ENCODE assay signal across 1 cellular context in the genomic region with DNA sequence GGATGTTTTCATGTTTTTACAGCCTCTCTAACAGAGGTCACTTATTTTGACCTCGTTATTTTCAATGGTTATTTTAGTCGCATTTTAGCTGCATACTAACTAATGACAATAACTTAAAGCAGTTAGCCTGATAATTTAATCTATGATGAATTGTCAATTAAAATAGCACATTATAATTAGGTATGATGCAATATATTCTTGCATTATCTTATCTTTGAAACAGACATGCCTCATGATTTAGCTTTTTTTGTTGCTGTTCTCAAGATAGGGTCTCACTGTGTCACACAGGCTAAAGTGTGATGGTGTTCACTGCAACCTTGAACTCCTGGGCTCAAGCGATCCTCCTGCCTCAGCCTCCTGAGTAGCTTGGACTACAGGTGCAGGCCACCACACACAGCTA.
TF ChIP-seq lines count a peak whose summit lies in the region.

No MANE protein-coding gene starts in this region.

TF ChIP-seq in A549, 52 proteins besides CTCF, POLR2A, EP300 and RAD21:
- TF ChIP-seq, protein P1, sequence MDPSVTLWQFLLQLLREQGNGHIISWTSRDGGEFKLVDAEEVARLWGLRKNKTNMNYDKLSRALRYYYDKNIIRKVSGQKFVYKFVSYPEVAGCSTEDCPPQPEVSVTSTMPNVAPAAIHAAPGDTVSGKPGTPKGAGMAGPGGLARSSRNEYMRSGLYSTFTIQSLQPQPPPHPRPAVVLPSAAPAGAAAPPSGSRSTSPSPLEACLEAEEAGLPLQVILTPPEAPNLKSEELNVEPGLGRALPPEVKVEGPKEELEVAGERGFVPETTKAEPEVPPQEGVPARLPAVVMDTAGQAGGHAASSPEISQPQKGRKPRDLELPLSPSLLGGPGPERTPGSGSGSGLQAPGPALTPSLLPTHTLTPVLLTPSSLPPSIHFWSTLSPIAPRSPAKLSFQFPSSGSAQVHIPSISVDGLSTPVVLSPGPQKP (IDR thresholded peaks at IDR 0.05; ENCODE audit: low read depth, low read length), result no peak
- TF ChIP-seq, protein P2, sequence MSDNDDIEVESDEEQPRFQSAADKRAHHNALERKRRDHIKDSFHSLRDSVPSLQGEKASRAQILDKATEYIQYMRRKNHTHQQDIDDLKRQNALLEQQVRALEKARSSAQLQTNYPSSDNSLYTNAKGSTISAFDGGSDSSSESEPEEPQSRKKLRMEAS (IDR thresholded peaks at IDR 0.05), result no peak
- no peak for TF ChIP-seq KDM5A (IDR thresholded peaks at IDR 0.05)
- TF ChIP-seq CHD4 (IDR thresholded peaks at IDR 0.05; ENCODE audit: borderline replicate concordance), result no peak
- no peak for TF ChIP-seq FOSL2 (IDR thresholded peaks at IDR 0.05)
- TF ChIP-seq FOSL2 (CRISPR knock-in tag; IDR thresholded peaks at IDR 0.05), result no peak
- no peak for TF ChIP-seq RFX5 (IDR thresholded peaks at IDR 0.05)
- TF ChIP-seq FOXS1 (CRISPR knock-in tag; IDR thresholded peaks at IDR 0.05), result no peak
- no peak for TF ChIP-seq NR3C1 (IDR thresholded peaks at IDR 0.05)
- no peak for TF ChIP-seq E2F6 (IDR thresholded peaks at IDR 0.05; ENCODE audit: borderline replicate concordance, low read depth)
- TF ChIP-seq TFCP2L1 (CRISPR knock-in tag; IDR thresholded peaks at IDR 0.05), result no peak
- TF ChIP-seq CBX8 (IDR thresholded peaks at IDR 0.05), result no peak
- TF ChIP-seq HOXB13 (CRISPR knock-in tag; IDR thresholded peaks at IDR 0.05; ENCODE audit: low read depth), result no peak
- TF ChIP-seq CBX2 (IDR thresholded peaks at IDR 0.05; ENCODE audit: borderline replicate concordance, low read depth), result no peak
